Comparison of ENCODE assay signal across 15 cellular contexts in genomic region chr11:76172583-76172982, GRCh38. TPM values are rescaled to one million over a fixed set of nuclear protein-coding genes. Genes with fewer than 3 reads are reported as not detected.
"Had no signal": no experiment of that assay in that cellular context is flagged by ENCODE, and none has a peak within 500 bp of the region (broad histone marks: within the 10 kb centered on the region; RNA-seq: fewer than 3 reads in every experiment).

No MANE protein-coding gene starts in this region.

- ATAC-seq: effector memory CD8-positive, alpha-beta T cell; lower lobe of right lung; right cardiac atrium; stimulated activated naive CD8-positive, alpha-beta T cell treated with anti-CD3 and anti-CD28 coated beads, Interleukin-15, amount 100 ng/mL, for 72 hours had no signal

- FAIRE-seq: astrocyte had no signal

- H3K27ac Mint-ChIP-seq: effector memory CD8-positive, alpha-beta T cell; progenitor cell of endocrine pancreas; stimulated activated naive CD8-positive, alpha-beta T cell treated with anti-CD3 and anti-CD28 coated beads, Interleukin-15, amount 100 ng/mL, for 72 hours; type B pancreatic cell had no signal

- H3K4me3 Mint-ChIP-seq: effector memory CD8-positive, alpha-beta T cell; nephron; stimulated activated naive CD8-positive, alpha-beta T cell treated with anti-CD3 and anti-CD28 coated beads, Interleukin-15, amount 100 ng/mL, for 72 hours; type B pancreatic cell had no signal

- H3K36me3 Mint-ChIP-seq: type B pancreatic cell had no signal

- DNase-seq: activated CD4-positive, alpha-beta T cell treated with anti-CD3 and anti-CD28 coated beads, Interleukin-2, amount 50 U/mL, for 48 hours; activated naive CD4-positive, alpha-beta T cell treated with anti-CD3 and anti-CD28 coated beads, Interleukin-2, amount 50 U/mL, for 16 hours; dermis blood vessel endothelial cell; effector memory CD8-positive, alpha-beta T cell; foreskin melanocyte; head of caudate nucleus; kidney glomerular epithelial cell; lower lobe of right lung; stimulated activated naive CD8-positive, alpha-beta T cell treated with anti-CD3 and anti-CD28 coated beads, Interleukin-15, amount 100 ng/mL, for 72 hours; T1000 had no signal

- H3K9me3 Mint-ChIP-seq: effector memory CD8-positive, alpha-beta T cell; nephron; stimulated activated naive CD8-positive, alpha-beta T cell treated with anti-CD3 and anti-CD28 coated beads, Interleukin-15, amount 100 ng/mL, for 72 hours; type B pancreatic cell had no signal

RNA-seq across cellular contexts. Expression of gene WNT11, which starts 33.7 kb away (rescaled TPM):
- total RNA-seq: dermis blood vessel endothelial cell had no signal
